8 cellular contexts compared by ENCODE assay signal in the genomic region with DNA sequence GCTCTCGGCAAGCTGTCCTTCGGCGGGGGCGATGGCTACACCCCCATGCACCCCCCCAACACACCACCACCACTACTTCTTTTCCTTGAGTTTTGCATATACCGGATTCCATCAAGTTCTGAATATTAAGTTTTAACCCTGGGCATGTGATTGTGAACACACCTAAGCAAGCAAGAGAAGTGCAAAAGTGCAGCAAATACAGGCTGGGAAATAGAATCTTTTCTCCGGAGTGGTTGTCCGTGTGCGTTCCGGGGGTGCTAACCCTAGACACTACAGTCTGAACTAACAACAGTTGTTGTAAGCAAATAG. TPM values are rescaled to one million over a fixed set of nuclear protein-coding genes. Genes with fewer than 3 reads are reported as not detected.
DNase-seq lines count a peak whose midpoint lies in the region; TF ChIP-seq lines count a peak whose summit lies in the region.

No MANE protein-coding gene starts in this region.

- H3K9ac ChIP-seq in NT2/D1 (ENCODE audit: insufficient read length, low read depth) (peak overlapping the region; percentile 74), neuronal stem cell (ENCODE audit: low read depth, low read length, poor library complexity) (peak overlapping the region; percentile 87)

- no peak for DNase-seq in CD14-positive monocyte (ENCODE audit: low spot score)
- DNase-seq in NT2/D1 (ENCODE audit: low read depth, low spot score) = no peak
- DNase-seq in epithelial cell of proximal tubule (ENCODE audit: low read depth) = no peak
- no peak for DNase-seq in neuronal stem cell (ENCODE audit: low spot score)
- no peak for DNase-seq in cerebellar nuclear complex (lab: John Stamatoyannopoulos, UW)
- no peak for DNase-seq in NOMO-1 treated with DMSO at 0.1 percent for 48 hours (lab: John Stamatoyannopoulos, UW; ENCODE audit: unreplicated experiment)
- DNase-seq in islet precursor cell = no peak
- DNase-seq in iPS-NIHi7 (ENCODE audit: extremely low spot score) = no peak

- H4K91ac ChIP-seq in neuronal stem cell (ENCODE audit: low read depth, low read length, poor library complexity) = no peak overlapping the region

- no CpG with 5 or more reads among the region's 9 CpGs for WGBS in neuronal stem cell (ENCODE audit: extremely low coverage in 2 of 2, insufficient read length in 2 of 2, insufficient replicate concordance in 1 of 2), 2 donors

- H3K4ac ChIP-seq in neuronal stem cell (ENCODE audit: low read length) = no peak overlapping the region

- H2BK5ac ChIP-seq in neuronal stem cell (ENCODE audit: low read length) = peak overlapping the region; percentile 96

- no peaks in the 10 kb centered on the region for H3K36me3 Mint-ChIP-seq in CD14-positive monocyte

- peak overlapping the region; percentile 70 for H3K27ac ChIP-seq in neuronal stem cell (replicated peaks; ENCODE audit: low read length)

- H3K27me3 Mint-ChIP-seq in CD14-positive monocyte (ENCODE audit: low read depth in 3 of 3) = peaks cover 40 to 54% (median 50%) of the 10 kb centered on the region in 3 donors

- H3K4me1 ChIP-seq in NT2/D1 (ENCODE audit: insufficient read depth, insufficient read length) = no peaks in the 10 kb centered on the region
- H3K4me1 ChIP-seq in neuronal stem cell (ENCODE audit: control insufficient read depth in 2 of 2, insufficient read depth in 1 of 2, low read depth in 1 of 2, low read length in 2 of 2) = peaks cover 20 to 32% of the 10 kb centered on the region in 2 donors

- peak overlapping the region; percentile 60 for H2AK5ac ChIP-seq in neuronal stem cell (ENCODE audit: low read depth, low read length)

- peaks cover 27% of the 10 kb centered on the region for H3K27me3 ChIP-seq in NT2/D1 (ENCODE audit: insufficient read depth, insufficient read length)
- no peaks in the 10 kb centered on the region for H3K27me3 ChIP-seq in neuronal stem cell (ENCODE audit: control insufficient read depth in 3 of 3, insufficient read depth in 3 of 3, low read depth in 1 of 3, low read length in 3 of 3)

- H3K9me3 ChIP-seq in NT2/D1 (ENCODE audit: insufficient read depth, low read length) (no peaks in the 10 kb centered on the region), neuronal stem cell (replicated peaks in 1 of 2; ENCODE audit: control insufficient read depth in 2 of 2, insufficient read depth in 1 of 2, low read depth in 1 of 2, low read length in 2 of 2) (peaks cover 0 to 3% of the 10 kb centered on the region in 2 donors)

- no peak overlapping the region for H2BK12ac ChIP-seq in neuronal stem cell (ENCODE audit: low read length)

- H3K4me3 ChIP-seq in NT2/D1 (ENCODE audit: insufficient read length, low read depth) = peak overlapping the region; percentile 57
- H3K4me3 ChIP-seq in epithelial cell of proximal tubule (ENCODE audit: low read depth, low read length) = peak overlapping the region; percentile 75
- peak overlapping the region; percentile 87 for H3K4me3 ChIP-seq in neuronal stem cell (ENCODE audit: low read length in 2 of 2)

- H2BK15ac ChIP-seq in neuronal stem cell (ENCODE audit: low read length) = no peak overlapping the region

- peak overlapping the region; percentile 97 for H3K18ac ChIP-seq in neuronal stem cell (ENCODE audit: low read length)

- H4K8ac ChIP-seq in neuronal stem cell (ENCODE audit: low read depth, low read length) = no peak overlapping the region

- H3K4me1 Mint-ChIP-seq in CD14-positive monocyte = peaks cover 14% of the 10 kb centered on the region

- H3K4me3 Mint-ChIP-seq in CD14-positive monocyte = peak overlapping the region; percentile 61 to 86

- peaks cover 0 to 9% (median 3%) of the 10 kb centered on the region in 7 donors for H3K9me3 Mint-ChIP-seq in CD14-positive monocyte

- H3K23ac ChIP-seq in neuronal stem cell (ENCODE audit: low read depth, low read length, poor library complexity) = no peak overlapping the region

- H2AFZ ChIP-seq in neuronal stem cell (ENCODE audit: low read length) = no peak overlapping the region

- peak overlapping the region; percentile 28 for H3K14ac ChIP-seq in neuronal stem cell (ENCODE audit: low read length)

- H3K79me1 ChIP-seq in neuronal stem cell (ENCODE audit: low read depth, low read length) = no peaks in the 10 kb centered on the region

- H3K36me3 ChIP-seq in NT2/D1 (ENCODE audit: insufficient read depth, insufficient read length, low read length) (peaks cover 4% of the 10 kb centered on the region), neuronal stem cell (replicated peaks in 1 of 2; ENCODE audit: control insufficient read depth in 2 of 2, insufficient read depth in 2 of 2, low read length in 2 of 2) (peaks cover 0 to 46% of the 10 kb centered on the region in 2 donors)

- TF ChIP-seq CTCF in CD14-positive monocyte (IDR thresholded peaks at IDR 0.05) (no peak), epithelial cell of proximal tubule (conservative IDR thresholded peaks at IDR 0.05; ENCODE audit: low read depth, low read length) (no peak)

- intact Hi-C loops in CD14-positive monocyte (cut with micrococcal nuclease) = loop anchor here in 1 of 2 donors (10.0 kb wide), 1 partner anchor 126 kb away; a partner anchor contains a TSS

- peak overlapping the region; percentile 66 for H2BK120ac ChIP-seq in neuronal stem cell (ENCODE audit: low read depth, low read length)

- H3K27ac Mint-ChIP-seq in CD14-positive monocyte = peak overlapping the region in 1 of 7 donors; percentile 28

- peak overlapping the region; percentile 38 for H3K4me2 ChIP-seq in neuronal stem cell (ENCODE audit: insufficient read depth, low read length, poor library complexity, severe bottlenecking)

RNA-seq across cellular contexts. Expression of a gene that starts 0.6 kb away (rescaled TPM):
- under 1 TPM; 0.08 to 0.19 TPM for polyA plus RNA-seq in CD14-positive monocyte
- 64.2 and 77.2 TPM in 2 replicates for total RNA-seq in epithelial cell of proximal tubule
- polyA plus RNA-seq in neuronal stem cell (2013, experiment 1 of 2) = 287 TPM
- 281 TPM for polyA plus RNA-seq in neuronal stem cell (2013, experiment 2 of 2)
